26 cellular contexts compared by ENCODE assay signal in genomic region chr2:109204412-109204811, GRCh38.
DNase-seq lines count a peak whose midpoint lies in the region; ATAC-seq and TF ChIP-seq lines count a peak whose summit lies in the region.
"Had no signal": no experiment of that assay in that cellular context is flagged by ENCODE, and none has a peak within 500 bp of the region (broad histone marks: within the 10 kb centered on the region; RNA-seq: fewer than 3 reads in every experiment).

No MANE protein-coding gene starts in this region.

- H3K27me3 Mint-ChIP-seq in Calu3 (ENCODE audit: unreplicated experiment): peaks cover 91% of the 10 kb centered on the region

- DNase-seq in DMS53 (lab: John Stamatoyannopoulos, UW) (peak; percentile 66), DMS53 treated with DMSO at 0.1 percent for 48 hours (lab: John Stamatoyannopoulos, UW; ENCODE audit: unreplicated experiment) (no peak), Calu3 (peak; percentile 20), left lobe of liver (ENCODE audit: low spot score) (peak; percentile 35), NOMO-1 (lab: John Stamatoyannopoulos, UW; ENCODE audit: unreplicated experiment in 2 of 2) (no peak), uterus (no peak)
- no peak for DNase-seq in activated CD4-positive, alpha-beta T cell treated with anti-CD3 and anti-CD28 coated beads, Interleukin-2, amount 50 U/mL, for 48 hours
- DNase-seq: 8988T, ACHN, EL, GDM1, HCEC 1CT, NCI-H1048, NCI-H1417, NCI-H1694, NCI-H2081, NCI-H2171, NCI-H226, NCI-H510A treated with DMSO at 0.1 percent for 48 hours, NCI-H82, OCI-M1, Peyer's patch, SHP77 treated with DMSO at 0.1 percent for 48 hours had no signal

- no peaks in the 10 kb centered on the region for H3K9me3 Mint-ChIP-seq in Calu3 (ENCODE audit: low read depth, unreplicated experiment)
- H3K9me3 Mint-ChIP-seq: IgD-negative memory B cell had no signal

- no TSS peak for BruUV-seq in Calu3 (replicated peaks; lab: Mats Ljungman, UMichigan)

- H3K27me3 ChIP-seq in OCI-LY1 (ENCODE audit: insufficient read depth, low read length): 0 out of 2 replicates have a peak, but pooled peaks cover 4% of the 10 kb centered on the region
- H3K27me3 ChIP-seq in uterus: no peaks in the 10 kb centered on the region
- H3K27me3 ChIP-seq: Peyer's patch had no signal

- H3K9me3 ChIP-seq in OCI-LY1 (ENCODE audit: low read length): no peaks in the 10 kb centered on the region
- no peaks in the 10 kb centered on the region for H3K9me3 ChIP-seq in uterus
- H3K9me3 ChIP-seq: Peyer's patch had no signal

- H3K27ac ChIP-seq in OCI-LY1 (ENCODE audit: low read depth, low read length, poor library complexity, severe bottlenecking) (no peak overlapping the region), uterus (no peak overlapping the region)
- H3K27ac ChIP-seq: Peyer's patch had no signal

- no peak for ATAC-seq in left lobe of liver
- ATAC-seq: GM12878 had no signal

- no peak overlapping the region for H2AFZ ChIP-seq in OCI-LY1 (ENCODE audit: low read length)

- H3K36me3 ChIP-seq in OCI-LY1 (ENCODE audit: insufficient read depth, low read length): no peaks in the 10 kb centered on the region
- no peaks in the 10 kb centered on the region for H3K36me3 ChIP-seq in uterus
- H3K36me3 ChIP-seq: Peyer's patch had no signal

- H3K9ac ChIP-seq in OCI-LY1 (ENCODE audit: low read length): no peak overlapping the region

- H3K27ac Mint-ChIP-seq in Calu3 (ENCODE audit: unreplicated experiment): no peak overlapping the region
- H3K27ac Mint-ChIP-seq: IgD-negative memory B cell had no signal

- no peak for TF ChIP-seq POLR2A in uterus (IDR thresholded peaks at IDR 0.05)

- H3K36me3 Mint-ChIP-seq in Calu3 (ENCODE audit: insufficient read depth, unreplicated experiment): no peaks in the 10 kb centered on the region

- no peak overlapping the region for H3K4me3 ChIP-seq in OCI-LY1 (ENCODE audit: low read depth, low read length, poor library complexity, severe bottlenecking)
- no peak overlapping the region for H3K4me3 ChIP-seq in uterus
- H3K4me3 ChIP-seq: GM12878, Peyer's patch had no signal

- CTCF ChIA-PET in Calu3 (lab: Charles Lee): no interaction called here

- H4K20me1 ChIP-seq in OCI-LY1 (ENCODE audit: insufficient read depth, low read length): no peaks in the 10 kb centered on the region

- H3K4me1 ChIP-seq in OCI-LY1 (ENCODE audit: insufficient read depth, low read length, severe bottlenecking): no peaks in the 10 kb centered on the region
- H3K4me1 ChIP-seq in uterus: peaks cover 0 to under 1% of the 10 kb centered on the region in 2 donors
- H3K4me1 ChIP-seq: Peyer's patch had no signal

- no peak for TF ChIP-seq CTCF in Calu3 (IDR thresholded peaks at IDR 0.05; ENCODE audit: unreplicated experiment)
- peak; percentile 29; the same call in 1 of the 2 replicates for TF ChIP-seq CTCF in OCI-LY1 (IDR thresholded peaks at IDR 0.05; ENCODE audit: low read length)
- no peak for TF ChIP-seq CTCF in uterus (IDR thresholded peaks at IDR 0.05)

- H3K4me3 Mint-ChIP-seq in Calu3 (ENCODE audit: low read depth, unreplicated experiment): no peak overlapping the region
- H3K4me3 Mint-ChIP-seq: IgD-negative memory B cell had no signal

- no peak overlapping the region for H3K4me2 ChIP-seq in OCI-LY1 (ENCODE audit: low read length)

- peaks cover 4% of the 10 kb centered on the region for H3K4me1 Mint-ChIP-seq in Calu3 (ENCODE audit: low read depth, unreplicated experiment)
- H3K4me1 Mint-ChIP-seq: IgD-negative memory B cell had no signal

- no peaks in the 10 kb centered on the region for H3K79me2 ChIP-seq in OCI-LY1 (ENCODE audit: insufficient read depth, low read length)

- intact Hi-C loops in Calu3 (cut with micrococcal nuclease; ENCODE audit: unreplicated experiment) (no loop called here), uterus (cut with DNase I; ENCODE audit: low total_unique reads) (no loop called here)

- no peaks in the 10 kb centered on the region for H3F3A ChIP-seq in OCI-LY1 (ENCODE audit: insufficient read depth, low read length)

- no peaks in the 10 kb centered on the region for H3K9me2 ChIP-seq in OCI-LY1 (ENCODE audit: low read depth, low read length)

Comparison
In these comparisons a context has a peak if more than half of its experiments do, and no peak if none do; other contexts are left out.
1. DNase-seq: peak in DMS53 (single experiment), Calu3 (single experiment) and left lobe of liver (single experiment); none in DMS53 treated with DMSO at 0.1 percent for 48 hours (single experiment), NOMO-1 (0 of 2), activated CD4-positive, alpha-beta T cell treated with anti-CD3 and anti-CD28 coated beads, Interleukin-2, amount 50 U/mL, for 48 hours (0 of 2) and uterus (0 of 2).